11 cellular contexts compared by ENCODE assay signal in the genomic region with DNA sequence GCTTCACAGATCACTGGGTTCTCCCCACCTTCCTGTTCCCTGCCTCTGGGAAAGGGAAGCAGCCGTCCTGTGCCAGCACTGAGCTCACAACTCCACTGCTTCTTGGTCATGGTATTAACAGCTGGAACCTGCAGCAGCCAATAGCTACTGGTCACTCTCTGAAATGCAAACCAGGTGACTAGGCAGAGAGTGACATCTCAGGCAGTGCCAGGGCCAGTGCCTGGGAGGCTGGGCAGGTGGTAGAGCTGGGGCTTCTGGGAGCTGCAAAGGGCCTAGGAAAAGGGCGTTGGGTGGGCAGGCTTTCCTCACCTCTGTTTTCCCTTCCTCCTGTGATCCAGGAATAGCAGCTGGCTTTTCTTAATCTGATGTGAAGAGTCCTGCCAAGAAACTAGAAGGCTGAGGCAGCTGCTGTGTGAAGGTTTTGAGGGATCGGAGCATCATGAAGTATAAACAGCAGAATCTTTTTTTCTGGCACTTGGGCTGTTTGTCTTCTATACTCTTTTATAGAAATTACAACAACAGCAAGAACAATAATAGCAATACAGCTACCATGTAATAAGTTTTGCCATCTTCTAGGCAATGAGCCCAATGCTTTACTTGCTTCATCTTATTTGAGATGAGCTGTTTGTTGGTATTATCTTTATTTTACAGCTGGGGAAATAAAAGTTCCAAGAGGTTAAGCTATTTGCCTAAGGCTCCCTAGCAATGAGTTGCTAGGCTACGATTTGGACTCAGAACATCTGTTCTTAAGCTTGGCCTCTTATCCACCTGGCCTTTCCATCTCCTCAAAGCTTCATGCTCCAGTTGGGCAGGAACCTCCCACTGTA. TPM values are rescaled to one million over a fixed set of nuclear protein-coding genes. Genes with fewer than 3 reads are reported as not detected.
DNase-seq lines count a peak whose midpoint lies in the region; ATAC-seq and TF ChIP-seq lines count a peak whose summit lies in the region.
"Had no signal": no experiment of that assay in that cellular context is flagged by ENCODE, and none has a peak within 500 bp of the region (broad histone marks: within the 10 kb centered on the region; RNA-seq: fewer than 3 reads in every experiment).

No MANE protein-coding gene starts in this region.

- no peak overlapping the region for H3K4me3 ChIP-seq in AG04450 (ENCODE audit: low read depth, low read length)
- H3K4me3 ChIP-seq in esophagus squamous epithelium: no peak overlapping the region
- no peak overlapping the region for H3K4me3 ChIP-seq in muscle layer of duodenum (ENCODE audit: low read depth in 1 of 2, low read length in 2 of 2)

- no peaks in the 10 kb centered on the region for H3K9me3 Mint-ChIP-seq in activated naive CD4-positive, alpha-beta T cell treated with anti-CD3 and anti-CD28 coated beads for 36 hours
- H3K9me3 Mint-ChIP-seq: activated naive CD8-positive, alpha-beta T cell treated with anti-CD3 and anti-CD28 coated beads for 36 hours; dendritic cell treated with granulocyte-macrophage colony-stimulating factor and Interleukin-4, amounts not matched to agents 40 ng/mL and 50 ng/mL, for 4 days had no signal

- intact Hi-C loops in esophagus squamous epithelium (cut with DNase I): loop anchor here (10.0 kb wide), 1 partner anchor 112 kb away; no protein-coding TSS in a partner anchor
- intact Hi-C loops in activated naive CD4-positive, alpha-beta T cell treated with anti-CD3 and anti-CD28 coated beads for 36 hours (cut with micrococcal nuclease): no loop called here

- TF ChIP-seq CTCF in AG04450 (IDR thresholded peaks at IDR 0.05; ENCODE audit: low read depth, low read length) (no peak), esophagus squamous epithelium (IDR thresholded peaks at IDR 0.05) (no peak)

- H3K36me3 ChIP-seq in esophagus squamous epithelium: no peaks in the 10 kb centered on the region
- no peaks in the 10 kb centered on the region for H3K36me3 ChIP-seq in muscle layer of duodenum (ENCODE audit: control insufficient read depth in 1 of 2, insufficient read depth in 2 of 2, low read length in 2 of 2)

- peaks cover 20 to 50% (median 30%) of the 10 kb centered on the region in 3 donors for H3K4me1 ChIP-seq in esophagus squamous epithelium
- H3K4me1 ChIP-seq in muscle layer of duodenum (ENCODE audit: control insufficient read depth in 1 of 2, insufficient read depth in 2 of 2, low read length in 2 of 2): peaks cover 8 to 25% of the 10 kb centered on the region in 2 donors

- no peaks in the 10 kb centered on the region for H3K27me3 ChIP-seq in AG04450 (ENCODE audit: control insufficient read depth, insufficient read depth, low read length)
- H3K27me3 ChIP-seq in esophagus squamous epithelium: no peaks in the 10 kb centered on the region
- H3K27me3 ChIP-seq in muscle layer of duodenum (ENCODE audit: low read depth, low read length): no peaks in the 10 kb centered on the region

- CTCF ChIA-PET in AG04450 (lab: Charles Lee) (interaction anchor here (1.1 to 1.4 kb wide), 2 partner anchors 106 to 275 kb away, joined by 4 to 5 read pairs; no protein-coding TSS in a partner anchor), HEK293T (lab: Yijun Ruan, JAX) (no interaction called here)
- CTCF ChIA-PET in activated naive CD4-positive, alpha-beta T cell treated with anti-CD3 and anti-CD28 coated beads for 36 hours (lab: Charles Lee): interaction anchor here (1.0 kb wide), 1 partner anchor 24 kb away, joined by 5 read pairs; no protein-coding TSS in a partner anchor

- peaks cover 13% of the 10 kb centered on the region for H3K4me1 Mint-ChIP-seq in activated naive CD4-positive, alpha-beta T cell treated with anti-CD3 and anti-CD28 coated beads for 36 hours (ENCODE audit: low read depth)

- H3K27ac ChIP-seq in AG04450 (ENCODE audit: low read depth, low read length) (peak overlapping the region; percentile 33), esophagus squamous epithelium (peak overlapping the region; percentile 38 to 80 (median 62)), muscle layer of duodenum (ENCODE audit: low read length) (peak overlapping the region; percentile 26)

- no peak for TF ChIP-seq POLR2A in esophagus squamous epithelium (IDR thresholded peaks at IDR 0.05)

- POLR2A ChIA-PET in AG04450 (lab: Yijun Ruan, JAX): interaction anchor here (0.8 to 1.8 kb wide), 12 partner anchors 14 to 140 kb away, joined by 3 to 8 read pairs (median 4); a partner anchor contains a TSS
- POLR2A ChIA-PET in HEK293T (lab: Yijun Ruan, JAX): interaction anchor here (0.9 kb wide), 1 partner anchor 11 kb away, joined by 3 read pairs; no protein-coding TSS in a partner anchor

- no peaks in the 10 kb centered on the region for H3K36me3 Mint-ChIP-seq in activated naive CD4-positive, alpha-beta T cell treated with anti-CD3 and anti-CD28 coated beads for 36 hours (ENCODE audit: low read depth)

- H3K9me3 ChIP-seq in AG04450 (ENCODE audit: control insufficient read depth, insufficient read depth, low read length) (no peaks in the 10 kb centered on the region), esophagus squamous epithelium (no peaks in the 10 kb centered on the region), muscle layer of duodenum (ENCODE audit: control insufficient read depth in 1 of 2, low read length in 2 of 2) (no peaks in the 10 kb centered on the region)

- 30 to 38% methylated on average over 2 to 4 of the region's 4 CpGs for WGBS in esophagus squamous epithelium, 2 donors

- no peaks in the 10 kb centered on the region for H3K27me3 Mint-ChIP-seq in activated naive CD4-positive, alpha-beta T cell treated with anti-CD3 and anti-CD28 coated beads for 36 hours (ENCODE audit: low read depth)

- peak; percentile 54 for DNase-seq in AG04450 (ENCODE audit: low read depth, low spot score)
- peak; percentile 87 for DNase-seq in LHCN-M2 (ENCODE audit: low read depth)
- DNase-seq in esophagus squamous epithelium (lab: John Stamatoyannopoulos, UW): no peak
- DNase-seq in KG1 (lab: John Stamatoyannopoulos, UW): no peak
- DNase-seq in HEK293T (ENCODE audit: extremely low spot score): no peak
- no peak for DNase-seq in activated naive CD4-positive, alpha-beta T cell treated with anti-CD3 and anti-CD28 coated beads for 36 hours
- DNase-seq: activated naive CD8-positive, alpha-beta T cell treated with anti-CD3 and anti-CD28 coated beads for 36 hours; AML-193 had no signal

- no peak for ATAC-seq in GM21423 (IDR thresholded peaks at IDR 0.05; ENCODE audit: unreplicated experiment)

- no peak overlapping the region for H3K4me3 Mint-ChIP-seq in activated naive CD4-positive, alpha-beta T cell treated with anti-CD3 and anti-CD28 coated beads for 36 hours
- H3K4me3 Mint-ChIP-seq: activated naive CD8-positive, alpha-beta T cell treated with anti-CD3 and anti-CD28 coated beads for 36 hours; dendritic cell treated with granulocyte-macrophage colony-stimulating factor and Interleukin-4, amounts not matched to agents 40 ng/mL and 50 ng/mL, for 4 days had no signal

- H3K27ac Mint-ChIP-seq in activated naive CD4-positive, alpha-beta T cell treated with anti-CD3 and anti-CD28 coated beads for 36 hours: no peak overlapping the region
- H3K27ac Mint-ChIP-seq: activated naive CD8-positive, alpha-beta T cell treated with anti-CD3 and anti-CD28 coated beads for 36 hours; dendritic cell treated with granulocyte-macrophage colony-stimulating factor and Interleukin-4, amounts not matched to agents 40 ng/mL and 50 ng/mL, for 4 days had no signal

TF ChIP-seq in HEK293T, 16 proteins besides CTCF, POLR2A, EP300 and RAD21:
- TF ChIP-seq, protein P1, sequence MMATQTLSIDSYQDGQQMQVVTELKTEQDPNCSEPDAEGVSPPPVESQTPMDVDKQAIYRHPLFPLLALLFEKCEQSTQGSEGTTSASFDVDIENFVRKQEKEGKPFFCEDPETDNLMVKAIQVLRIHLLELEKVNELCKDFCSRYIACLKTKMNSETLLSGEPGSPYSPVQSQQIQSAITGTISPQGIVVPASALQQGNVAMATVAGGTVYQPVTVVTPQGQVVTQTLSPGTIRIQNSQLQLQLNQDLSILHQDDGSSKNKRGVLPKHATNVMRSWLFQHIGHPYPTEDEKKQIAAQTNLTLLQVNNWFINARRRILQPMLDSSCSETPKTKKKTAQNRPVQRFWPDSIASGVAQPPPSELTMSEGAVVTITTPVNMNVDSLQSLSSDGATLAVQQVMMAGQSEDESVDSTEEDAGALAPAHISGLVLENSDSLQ (IDR thresholded peaks at IDR 0.05): no peak
- TF ChIP-seq SP1 (IDR thresholded peaks at IDR 0.05) (no peak), TARDBP (IDR thresholded peaks at IDR 0.05) (no peak), NFRKB (IDR thresholded peaks at IDR 0.05) (no peak), SUZ12 (IDR thresholded peaks at IDR 0.05) (no peak), BHLHE40 (IDR thresholded peaks at IDR 0.05; ENCODE audit: borderline replicate concordance) (no peak), CTBP1 (IDR thresholded peaks at IDR 0.05; ENCODE audit: borderline replicate concordance) (no peak), ELF4 (IDR thresholded peaks at IDR 0.05) (no peak), ZNF384 (IDR thresholded peaks at IDR 0.05) (no peak), L3MBTL2 (conservative IDR thresholded peaks at IDR 0.05) (no peak), LEF1 (IDR thresholded peaks at IDR 0.05; ENCODE audit: borderline replicate concordance) (no peak), FOXK2 (IDR thresholded peaks at IDR 0.05) (no peak), FOXM1 (IDR thresholded peaks at IDR 0.05; ENCODE audit: borderline replicate concordance) (no peak), FOXA1 (IDR thresholded peaks at IDR 0.05) (no peak), HDGF (IDR thresholded peaks at IDR 0.05; ENCODE audit: borderline replicate concordance) (no peak), ARNT (IDR thresholded peaks at IDR 0.05) (no peak)
TF ChIP-seq in HEK293T: peak in this region for 0.

RNA-seq across cellular contexts. Expression of a gene that starts 22.0 kb away (rescaled TPM):
- polyA plus RNA-seq in AG04450 (2011; rRNA removed): 1,799 and 1,817 TPM in 2 replicates
- 2,797 and 2,845 TPM in 2 replicates for polyA minus RNA-seq in AG04450 (2011; rRNA and poly(A)+ RNA removed)
- total RNA-seq in LHCN-M2 (2014; rRNA removed) (215 and 235 TPM in 2 replicates), esophagus squamous epithelium (100 to 1,000 TPM; 418 to 565 (median 463) TPM)
- 292 TPM for polyA plus RNA-seq in LHCN-M2 (2012)
- 100 to 1,000 TPM; 389 to 405 TPM for total RNA-seq in activated naive CD4-positive, alpha-beta T cell treated with anti-CD3 and anti-CD28 coated beads for 36 hours

Comparison
In these comparisons a context has a peak if more than half of its experiments do, and no peak if none do; other contexts are left out.
1. DNase-seq: peak in AG04450 (single experiment) and LHCN-M2 (single experiment); none in esophagus squamous epithelium (single experiment), KG1 (single experiment), HEK293T (single experiment) and activated naive CD4-positive, alpha-beta T cell treated with anti-CD3 and anti-CD28 coated beads for 36 hours (single experiment).
2. Peak in every context shown above with its lines, with median percentiles within 50 percentile points of each other: H3K27ac ChIP-seq.